ENCODE assay signal across 9 cellular contexts in genomic region chr3:63933459-63933858, GRCh38. TPM values are rescaled to one million over a fixed set of nuclear protein-coding genes. Genes with fewer than 3 reads are reported as not detected.
DNase-seq lines count a peak whose midpoint lies in the region; ATAC-seq and TF ChIP-seq lines count a peak whose summit lies in the region.
"Had no signal": no experiment of that assay in that cellular context is flagged by ENCODE, and none has a peak within 500 bp of the region (broad histone marks: within the 10 kb centered on the region; RNA-seq: fewer than 3 reads in every experiment).

No MANE protein-coding gene starts in this region.

- no peaks in the 10 kb centered on the region for H3K9me3 Mint-ChIP-seq in IgD-negative memory B cell
- H3K9me3 Mint-ChIP-seq in endothelial cell (ENCODE audit: unreplicated experiment), result no peaks in the 10 kb centered on the region

- DNase-seq in endothelial cell (ENCODE audit: low spot score), result no peak
- no peak for DNase-seq in brain microvascular endothelial cell
- no peak for DNase-seq in DMS114 treated with DMSO at 0.1 percent for 48 hours (lab: John Stamatoyannopoulos, UW; ENCODE audit: unreplicated experiment)
- no peak for DNase-seq in G401 (ENCODE audit: low spot score)
- no peak for DNase-seq in COLO829 (ENCODE audit: low spot score)
- DNase-seq: T-helper 9 cell had no signal

- no peak overlapping the region for H3K4me3 ChIP-seq in brain microvascular endothelial cell (ENCODE audit: low read depth, low read length)

- H3K36me3 Mint-ChIP-seq in IgD-negative memory B cell (no peaks in the 10 kb centered on the region), endothelial cell (ENCODE audit: low read depth, unreplicated experiment) (no peaks in the 10 kb centered on the region)

- H3K27ac ChIP-seq in brain microvascular endothelial cell, result no peak overlapping the region

- ATAC-seq in GM18502 (IDR thresholded peaks at IDR 0.05; ENCODE audit: poor library complexity, unreplicated experiment) (peak; percentile 72), GM21723 (IDR thresholded peaks at IDR 0.05; ENCODE audit: unreplicated experiment) (peak; percentile 81)

- peak overlapping the region; percentile 3 to 86 (median 58) for H3K4me3 Mint-ChIP-seq in IgD-negative memory B cell
- no peak overlapping the region for H3K4me3 Mint-ChIP-seq in endothelial cell (ENCODE audit: unreplicated experiment)

- H3K27me3 Mint-ChIP-seq in IgD-negative memory B cell (no peaks in the 10 kb centered on the region), endothelial cell (ENCODE audit: unreplicated experiment) (no peaks in the 10 kb centered on the region)

- H3K27me3 ChIP-seq in brain microvascular endothelial cell (replicated peaks), result no peaks in the 10 kb centered on the region

- in situ Hi-C loops in brain microvascular endothelial cell (cut with HindIII; ENCODE audit: low pct_ligation_motif_present, low sequenced_read_pairs), result no loop called here
- in situ Hi-C loops in G401 (cut with HindIII; ENCODE audit: low sequenced_read_pairs), result no loop called here

- H3K4me1 Mint-ChIP-seq in IgD-negative memory B cell (peaks cover 50 to 62% (median 57%) of the 10 kb centered on the region in 3 donors), endothelial cell (ENCODE audit: unreplicated experiment) (peaks cover 45% of the 10 kb centered on the region)

- H3K36me3 ChIP-seq in brain microvascular endothelial cell (replicated peaks), result no peaks in the 10 kb centered on the region

- TF ChIP-seq CTCF in endothelial cell (IDR thresholded peaks at IDR 0.05; ENCODE audit: unreplicated experiment), result no peak
- no peak for TF ChIP-seq CTCF in brain microvascular endothelial cell (IDR thresholded peaks at IDR 0.05; ENCODE audit: low read depth, low read length, missing control alignments)

- peak overlapping the region; percentile 19 to 91 (median 86) for H3K27ac Mint-ChIP-seq in IgD-negative memory B cell
- H3K27ac Mint-ChIP-seq in endothelial cell (ENCODE audit: unreplicated experiment), result peak overlapping the region; percentile 91

RNA-seq across cellular contexts. Expression of gene SCAANT1, which starts 21.3 kb away (rescaled TPM):
- not detected for polyA plus RNA-seq in IgD-negative memory B cell
- total RNA-seq in endothelial cell (ENCODE audit: unreplicated experiment), result not detected
- not detected in 2 replicates for total RNA-seq in G401 (2014; rRNA removed; shearing (Covaris generic))
